In genomic region chr10:50417906-50418697, GRCh38 we compare ENCODE assay signal across 8 cellular contexts.
DNase-seq lines count a peak whose midpoint lies in the region; ATAC-seq and TF ChIP-seq lines count a peak whose summit lies in the region.

No MANE protein-coding gene starts in this region.

- H3K27ac Mint-ChIP-seq in activated naive CD8-positive, alpha-beta T cell treated with anti-CD3 and anti-CD28 coated beads, Interleukin-2, amount 50 U/mL, for 24 hours, result peak overlapping the region; percentile 27

- peak overlapping the region; percentile 81 for H3K4me3 Mint-ChIP-seq in activated naive CD8-positive, alpha-beta T cell treated with anti-CD3 and anti-CD28 coated beads, Interleukin-2, amount 50 U/mL, for 24 hours

- H2BK5ac ChIP-seq in trophoblast cell (ENCODE audit: low read depth, low read length, poor library complexity), result peak overlapping the region; percentile 80

- peaks cover 3% of the 10 kb centered on the region for H3K79me1 ChIP-seq in trophoblast cell (ENCODE audit: low read length)

- peaks cover 0 to 83% (median 35%) of the 10 kb centered on the region in 9 donors for H3K4me1 ChIP-seq in heart right ventricle
- H3K4me1 ChIP-seq in trophoblast cell (ENCODE audit: control insufficient read depth in 1 of 2, insufficient read depth in 2 of 2, low read length in 2 of 2), result peaks cover 2 to 3% of the 10 kb centered on the region in 2 experiments

- ATAC-seq in GM18868 (IDR thresholded peaks at IDR 0.05; ENCODE audit: unreplicated experiment), result peak; percentile 82
- ATAC-seq in HG03045 (IDR thresholded peaks at IDR 0.05; ENCODE audit: unreplicated experiment), result peak; percentile 88
- ATAC-seq in activated naive CD8-positive, alpha-beta T cell treated with anti-CD3 and anti-CD28 coated beads, Interleukin-2, amount 50 U/mL, for 24 hours, result peak; percentile 90
- ATAC-seq in heart right ventricle, result peak; percentile 86 to 97 (median 92)

- DNase-seq in AG04450 (ENCODE audit: low read depth, low spot score), result peak; percentile 46
- peak; percentile 93 for DNase-seq in RKO (ENCODE audit: low spot score)
- DNase-seq in activated naive CD8-positive, alpha-beta T cell treated with anti-CD3 and anti-CD28 coated beads, Interleukin-2, amount 50 U/mL, for 24 hours, result peak; percentile 43
- DNase-seq in heart right ventricle, result peak; percentile 70 to 79
- peak; percentile 74 to 85 for DNase-seq in trophoblast cell
- DNase-seq in RPMI8226, result no peak

- H3K9me3 Mint-ChIP-seq in activated naive CD8-positive, alpha-beta T cell treated with anti-CD3 and anti-CD28 coated beads, Interleukin-2, amount 50 U/mL, for 24 hours, result no peaks in the 10 kb centered on the region

- H4K8ac ChIP-seq in trophoblast cell (ENCODE audit: low read depth, low read length), result peak overlapping the region; percentile 69

- H3K4ac ChIP-seq in trophoblast cell (ENCODE audit: low read depth, low read length), result peak overlapping the region; percentile 87

- peak overlapping the region; percentile 85 for H3K18ac ChIP-seq in trophoblast cell (ENCODE audit: low read length)

- H3K23ac ChIP-seq in trophoblast cell (ENCODE audit: low read length), result no peak overlapping the region

- peaks cover 36% of the 10 kb centered on the region for H3K4me1 Mint-ChIP-seq in activated naive CD8-positive, alpha-beta T cell treated with anti-CD3 and anti-CD28 coated beads, Interleukin-2, amount 50 U/mL, for 24 hours

- peak overlapping the region; percentile 78 for H3K14ac ChIP-seq in trophoblast cell (ENCODE audit: low read length)

- H3K27me3 Mint-ChIP-seq in activated naive CD8-positive, alpha-beta T cell treated with anti-CD3 and anti-CD28 coated beads, Interleukin-2, amount 50 U/mL, for 24 hours, result no peaks in the 10 kb centered on the region

- intact Hi-C loops in heart right ventricle (cut with DNase I), result loop anchor here in 7 of 10 donors (1.0 to 10.0 kb wide), 6 partner anchors 93 to 207 kb away; partner anchors contain the start of gene SGMS1 (in 4 of the 7)

- no peak overlapping the region for H2BK12ac ChIP-seq in trophoblast cell (ENCODE audit: low read length)

- CTCF ChIA-PET in AG04450 (lab: Charles Lee), result interaction anchor here (0.5 to 1.0 kb wide), 3 partner anchors 50 to 203 kb away, joined by 3 read pairs; no protein-coding TSS in a partner anchor

- H2BK120ac ChIP-seq in trophoblast cell (ENCODE audit: insufficient read depth, low read length, poor library complexity), result peak overlapping the region; percentile 94

- peak overlapping the region; percentile 42 for H3K9ac ChIP-seq in trophoblast cell (ENCODE audit: low read length)

- H3K4me3 ChIP-seq in AG04450 (ENCODE audit: low read depth, low read length), result peak overlapping the region; percentile 73
- peak overlapping the region; percentile 44 to 80 (median 68) for H3K4me3 ChIP-seq in heart right ventricle
- peak overlapping the region; percentile 75 for H3K4me3 ChIP-seq in trophoblast cell (ENCODE audit: low read depth, low read length)

- H3K27ac ChIP-seq in AG04450 (ENCODE audit: low read depth, low read length) (peak overlapping the region; percentile 59), heart right ventricle (peak overlapping the region; percentile 34 to 91 (median 82)), trophoblast cell (ENCODE audit: low read depth, low read length) (peak overlapping the region; percentile 69)

- no peak overlapping the region for H2AK5ac ChIP-seq in trophoblast cell (ENCODE audit: low read length)

- H3K79me2 ChIP-seq in trophoblast cell (ENCODE audit: control insufficient read depth, insufficient read depth, low read length, poor library complexity), result peaks cover 4% of the 10 kb centered on the region

- H3K4me2 ChIP-seq in trophoblast cell (ENCODE audit: low read length), result peak overlapping the region; percentile 86

- H4K91ac ChIP-seq in trophoblast cell (ENCODE audit: low read depth, low read length), result peak overlapping the region; percentile 88

- H3K36me3 Mint-ChIP-seq in activated naive CD8-positive, alpha-beta T cell treated with anti-CD3 and anti-CD28 coated beads, Interleukin-2, amount 50 U/mL, for 24 hours (ENCODE audit: low read depth), result no peaks in the 10 kb centered on the region

- H3K36me3 ChIP-seq in heart right ventricle (no peaks in the 10 kb centered on the region), trophoblast cell (ENCODE audit: control insufficient read depth in 1 of 2, insufficient read depth in 2 of 2, low read length in 2 of 2) (no peaks in the 10 kb centered on the region)

- H4K12ac ChIP-seq in trophoblast cell (ENCODE audit: low read depth, low read length), result peak overlapping the region; percentile 84

- POLR2A ChIA-PET in AG04450 (lab: Yijun Ruan, JAX), result interaction anchor here (0.9 to 1.8 kb wide), 4 partner anchors 16 to 206 kb away, joined by 3 to 6 read pairs (median 3); partner anchors contain the start of gene SGMS1

- H2AFZ ChIP-seq in trophoblast cell (ENCODE audit: insufficient read depth, low read length, poor library complexity), result peak overlapping the region; percentile 93

- 2% methylated on average over 58 to 61 of the region's 61 CpGs for WGBS in heart right ventricle, 2 donors
- WGBS in trophoblast cell (ENCODE audit: extremely low coverage, insufficient coverage, insufficient read length), result no CpG with 5 or more reads among the region's 61 CpGs

- H3K27me3 ChIP-seq in AG04450 (ENCODE audit: control insufficient read depth, insufficient read depth, low read length), result no peaks in the 10 kb centered on the region
- H3K27me3 ChIP-seq in heart right ventricle, result no peaks in the 10 kb centered on the region
- H3K27me3 ChIP-seq in trophoblast cell (ENCODE audit: insufficient read depth, low read length), result no peaks in the 10 kb centered on the region

- H3K9me3 ChIP-seq in AG04450 (ENCODE audit: control insufficient read depth, insufficient read depth, low read length), result no peaks in the 10 kb centered on the region
- no peaks in the 10 kb centered on the region for H3K9me3 ChIP-seq in heart right ventricle
- H3K9me3 ChIP-seq in trophoblast cell (ENCODE audit: insufficient read depth, low read depth, low read length), result no peaks in the 10 kb centered on the region

- TF ChIP-seq CTCF in AG04450 (IDR thresholded peaks at IDR 0.05; ENCODE audit: low read depth, low read length) (no peak), heart right ventricle (IDR thresholded peaks at IDR 0.05) (peak in 2 of 9 donors; percentile 21 to 29)
